Comparison of ENCODE assay signal across 1 cellular context in the genomic region with DNA sequence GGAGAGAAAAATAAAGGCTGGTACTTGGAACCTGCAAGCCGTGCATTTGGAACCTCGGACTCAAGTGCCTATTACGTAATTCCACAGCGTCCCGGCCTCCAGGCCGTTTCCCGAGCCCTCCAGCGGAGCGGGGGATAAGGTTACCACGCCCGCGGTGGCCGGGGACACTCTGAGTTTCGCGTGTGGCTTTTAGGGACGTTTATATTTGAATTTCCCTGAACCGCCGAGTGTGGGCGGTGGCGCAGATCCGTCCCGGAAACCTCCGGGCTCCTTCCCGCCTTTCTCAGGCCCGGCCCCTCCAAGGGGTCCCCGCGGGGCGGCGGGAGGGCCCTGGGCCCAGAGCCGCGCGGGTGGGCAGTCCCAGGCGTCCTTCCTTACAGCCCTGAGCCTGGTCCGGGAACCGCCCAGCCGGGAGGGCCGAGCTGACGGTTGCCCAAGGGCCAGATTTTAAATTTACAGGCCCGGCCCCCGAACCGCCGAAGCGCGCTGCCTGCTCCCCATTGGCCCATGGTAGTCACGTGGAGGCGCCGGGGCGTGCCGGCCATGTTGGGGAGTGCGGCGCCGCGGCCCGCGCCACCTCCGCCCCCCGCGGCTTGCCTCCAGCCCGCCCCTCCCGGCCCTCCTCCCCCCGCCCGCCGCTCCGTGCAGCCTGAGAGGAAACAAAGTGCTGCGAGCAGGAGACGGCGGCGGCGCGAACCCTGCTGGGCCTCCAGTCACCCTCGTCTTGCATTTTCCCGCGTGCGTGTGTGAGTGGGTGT.
TF ChIP-seq lines count a peak whose summit lies in the region.

A gene with protein sequence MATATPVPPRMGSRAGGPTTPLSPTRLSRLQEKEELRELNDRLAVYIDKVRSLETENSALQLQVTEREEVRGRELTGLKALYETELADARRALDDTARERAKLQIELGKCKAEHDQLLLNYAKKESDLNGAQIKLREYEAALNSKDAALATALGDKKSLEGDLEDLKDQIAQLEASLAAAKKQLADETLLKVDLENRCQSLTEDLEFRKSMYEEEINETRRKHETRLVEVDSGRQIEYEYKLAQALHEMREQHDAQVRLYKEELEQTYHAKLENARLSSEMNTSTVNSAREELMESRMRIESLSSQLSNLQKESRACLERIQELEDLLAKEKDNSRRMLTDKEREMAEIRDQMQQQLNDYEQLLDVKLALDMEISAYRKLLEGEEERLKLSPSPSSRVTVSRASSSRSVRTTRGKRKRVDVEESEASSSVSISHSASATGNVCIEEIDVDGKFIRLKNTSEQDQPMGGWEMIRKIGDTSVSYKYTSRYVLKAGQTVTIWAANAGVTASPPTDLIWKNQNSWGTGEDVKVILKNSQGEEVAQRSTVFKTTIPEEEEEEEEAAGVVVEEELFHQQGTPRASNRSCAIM (plus strand): TSS at position 638 of the 758 bp plus-strand sequence. CDS start 373 bp downstream, outside the sequence.

TF ChIP-seq in HepG2, 621 proteins besides CTCF, POLR2A, EP300 and RAD21 (continued from another document and continues in another):
- TF ChIP-seq HNF4G (IDR thresholded peaks at IDR 0.05; ENCODE audit: borderline replicate concordance, low read depth, low read length) (peak; percentile 54; the same call in 1 of the 2 replicates), HNF4G (CRISPR knock-in tag; IDR thresholded peaks at IDR 0.05; ENCODE audit: borderline replicate concordance, low read depth) (peak; percentile 52; the same call in 1 of the 2 replicates), YEATS2 (CRISPR knock-in tag; IDR thresholded peaks at IDR 0.05; ENCODE audit: borderline replicate concordance) (0 out of 2 replicates have a peak, but pooled peaks have one; percentile 68), ZNF337 (CRISPR knock-in tag; IDR thresholded peaks at IDR 0.05; ENCODE audit: borderline replicate concordance, low read depth) (no peak), SRSF1 (optimal IDR thresholded peaks at IDR 0.05; ENCODE audit: low read depth, low read length) (no peak), ZNF7 (CRISPR knock-in tag; IDR thresholded peaks at IDR 0.05) (no peak), HNRNPLL (IDR thresholded peaks at IDR 0.05; ENCODE audit: low read depth, low read length, poor library complexity, severe bottlenecking) (no peak), CCDC6 (CRISPR knock-in tag; IDR thresholded peaks at IDR 0.05) (peak; percentile 77; the same call in 1 of the 2 replicates), FOXA3 (CRISPR knock-in tag; IDR thresholded peaks at IDR 0.05) (no peak), ARNT (IDR thresholded peaks at IDR 0.05) (no peak), ZFY (CRISPR knock-in tag; IDR thresholded peaks at IDR 0.05) (peak; percentile 77), ZNF235 (CRISPR knock-in tag; IDR thresholded peaks at IDR 0.05; ENCODE audit: borderline replicate concordance) (0 out of 2 replicates have a peak, but pooled peaks have one; percentile 55), ZNF441 (CRISPR knock-in tag; IDR thresholded peaks at IDR 0.05; ENCODE audit: borderline replicate concordance) (0 out of 2 replicates have a peak, but pooled peaks have one; percentile 73), ZNF564 (CRISPR knock-in tag; IDR thresholded peaks at IDR 0.05) (peak; percentile 28; the same call in 1 of the 2 replicates), ZBTB3 (CRISPR knock-in tag; IDR thresholded peaks at IDR 0.05; ENCODE audit: borderline replicate concordance, low read depth) (0 out of 2 replicates have a peak, but pooled peaks have one; percentile 48), ELF4 (CRISPR knock-in tag; IDR thresholded peaks at IDR 0.05; ENCODE audit: borderline replicate concordance) (0 out of 2 replicates have a peak, but pooled peaks have one; percentile 29), MAZ (IDR thresholded peaks at IDR 0.05; ENCODE audit: borderline replicate concordance, low read depth, low read length) (peak; percentile 19; the same call in 1 of the 2 replicates), MAZ (CRISPR knock-in tag; IDR thresholded peaks at IDR 0.05; ENCODE audit: low read depth) (peak; percentile 48; the same call in 1 of the 2 replicates), ZFP90 (CRISPR knock-in tag; IDR thresholded peaks at IDR 0.05; ENCODE audit: borderline replicate concordance) (0 out of 2 replicates have a peak, but pooled peaks have one; percentile 48), MIXL1 (CRISPR knock-in tag; IDR thresholded peaks at IDR 0.05) (no peak), RELA (CRISPR knock-in tag; IDR thresholded peaks at IDR 0.05) (no peak), HNF4A (CRISPR knock-in tag; IDR thresholded peaks at IDR 0.05) (peak; percentile 71; the same call in 1 of the 2 replicates), ZBTB1 (CRISPR knock-in tag; IDR thresholded peaks at IDR 0.05; ENCODE audit: borderline replicate concordance) (no peak), SOX6 (IDR thresholded peaks at IDR 0.05) (no peak), SOX6 (CRISPR knock-in tag; IDR thresholded peaks at IDR 0.05) (peak; percentile 69), ZNF24 (IDR thresholded peaks at IDR 0.05) (0 out of 2 replicates have a peak, but pooled peaks have one; percentile 28), FOSL1 (CRISPR knock-in tag; IDR thresholded peaks at IDR 0.05; ENCODE audit: borderline replicate concordance) (no peak), ARHGAP35 (CRISPR knock-in tag; IDR thresholded peaks at IDR 0.05; ENCODE audit: borderline replicate concordance) (no peak), GZF1 (CRISPR knock-in tag; IDR thresholded peaks at IDR 0.05) (no peak), ZNF773 (CRISPR knock-in tag; IDR thresholded peaks at IDR 0.05; ENCODE audit: borderline replicate concordance) (no peak; the same call in 1 of the 2 replicates), REL (CRISPR knock-in tag; conservative IDR thresholded peaks at IDR 0.05) (peak; percentile 94), ZNF432 (CRISPR knock-in tag; IDR thresholded peaks at IDR 0.05; ENCODE audit: borderline replicate concordance) (no peak), YEATS4 (CRISPR knock-in tag; IDR thresholded peaks at IDR 0.05; ENCODE audit: borderline replicate concordance) (peak; percentile 61; the same call in 1 of the 2 replicates), TOE1 (CRISPR knock-in tag; IDR thresholded peaks at IDR 0.05) (no peak; the same call in 1 of the 2 replicates), XBP1 (CRISPR knock-in tag; IDR thresholded peaks at IDR 0.05) (no peak), ZNF3 (CRISPR knock-in tag; IDR thresholded peaks at IDR 0.05) (no peak), NR2F2 (IDR thresholded peaks at IDR 0.05; ENCODE audit: borderline replicate concordance, low read depth) (peak; percentile 21; the same call in 1 of the 2 replicates), ZFP37 (CRISPR knock-in tag; IDR thresholded peaks at IDR 0.05; ENCODE audit: borderline replicate concordance) (peak; percentile 75), SPEN (CRISPR knock-in tag; IDR thresholded peaks at IDR 0.05; ENCODE audit: low read depth) (no peak), PAX8 (CRISPR knock-in tag; IDR thresholded peaks at IDR 0.05; ENCODE audit: borderline replicate concordance) (no peak; the same call in 1 of the 2 replicates), SP2 (CRISPR knock-in tag; IDR thresholded peaks at IDR 0.05) (no peak), BRCA1 (CRISPR knock-in tag; IDR thresholded peaks at IDR 0.05) (peak; percentile 56; the same call in 1 of the 2 replicates), STAG1 (CRISPR knock-in tag; IDR thresholded peaks at IDR 0.05) (no peak)
- TF ChIP-seq, protein P1, sequence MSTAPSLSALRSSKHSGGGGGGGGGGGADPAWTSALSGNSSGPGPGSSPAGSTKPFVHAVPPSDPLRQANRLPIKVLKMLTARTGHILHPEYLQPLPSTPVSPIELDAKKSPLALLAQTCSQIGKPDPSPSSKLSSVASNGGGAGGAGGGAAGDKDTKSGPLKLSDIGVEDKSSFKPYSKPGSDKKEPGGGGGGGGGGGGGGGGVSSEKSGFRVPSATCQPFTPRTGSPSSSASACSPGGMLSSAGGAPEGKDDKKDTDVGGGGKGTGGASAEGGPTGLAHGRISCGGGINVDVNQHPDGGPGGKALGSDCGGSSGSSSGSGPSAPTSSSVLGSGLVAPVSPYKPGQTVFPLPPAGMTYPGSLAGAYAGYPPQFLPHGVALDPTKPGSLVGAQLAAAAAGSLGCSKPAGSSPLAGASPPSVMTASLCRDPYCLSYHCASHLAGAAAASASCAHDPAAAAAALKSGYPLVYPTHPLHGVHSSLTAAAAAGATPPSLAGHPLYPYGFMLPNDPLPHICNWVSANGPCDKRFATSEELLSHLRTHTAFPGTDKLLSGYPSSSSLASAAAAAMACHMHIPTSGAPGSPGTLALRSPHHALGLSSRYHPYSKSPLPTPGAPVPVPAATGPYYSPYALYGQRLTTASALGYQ (CRISPR knock-in tag; IDR thresholded peaks at IDR 0.05) = peak; percentile 65; the same call in 1 of the 2 replicates
- TF ChIP-seq, protein P2, sequence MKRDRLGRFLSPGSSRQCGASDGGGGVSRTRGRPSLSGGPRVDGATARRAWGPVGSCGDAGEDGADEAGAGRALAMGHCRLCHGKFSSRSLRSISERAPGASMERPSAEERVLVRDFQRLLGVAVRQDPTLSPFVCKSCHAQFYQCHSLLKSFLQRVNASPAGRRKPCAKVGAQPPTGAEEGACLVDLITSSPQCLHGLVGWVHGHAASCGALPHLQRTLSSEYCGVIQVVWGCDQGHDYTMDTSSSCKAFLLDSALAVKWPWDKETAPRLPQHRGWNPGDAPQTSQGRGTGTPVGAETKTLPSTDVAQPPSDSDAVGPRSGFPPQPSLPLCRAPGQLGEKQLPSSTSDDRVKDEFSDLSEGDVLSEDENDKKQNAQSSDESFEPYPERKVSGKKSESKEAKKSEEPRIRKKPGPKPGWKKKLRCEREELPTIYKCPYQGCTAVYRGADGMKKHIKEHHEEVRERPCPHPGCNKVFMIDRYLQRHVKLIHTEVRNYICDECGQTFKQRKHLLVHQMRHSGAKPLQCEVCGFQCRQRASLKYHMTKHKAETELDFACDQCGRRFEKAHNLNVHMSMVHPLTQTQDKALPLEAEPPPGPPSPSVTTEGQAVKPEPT (CRISPR knock-in tag; IDR thresholded peaks at IDR 0.05; ENCODE audit: low read depth) = no peak
- TF ChIP-seq, protein P3, sequence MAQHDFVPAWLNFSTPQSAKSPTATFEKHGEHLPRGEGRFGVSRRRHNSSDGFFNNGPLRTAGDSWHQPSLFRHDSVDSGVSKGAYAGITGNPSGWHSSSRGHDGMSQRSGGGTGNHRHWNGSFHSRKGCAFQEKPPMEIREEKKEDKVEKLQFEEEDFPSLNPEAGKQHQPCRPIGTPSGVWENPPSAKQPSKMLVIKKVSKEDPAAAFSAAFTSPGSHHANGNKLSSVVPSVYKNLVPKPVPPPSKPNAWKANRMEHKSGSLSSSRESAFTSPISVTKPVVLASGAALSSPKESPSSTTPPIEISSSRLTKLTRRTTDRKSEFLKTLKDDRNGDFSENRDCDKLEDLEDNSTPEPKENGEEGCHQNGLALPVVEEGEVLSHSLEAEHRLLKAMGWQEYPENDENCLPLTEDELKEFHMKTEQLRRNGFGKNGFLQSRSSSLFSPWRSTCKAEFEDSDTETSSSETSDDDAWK (CRISPR knock-in tag; IDR thresholded peaks at IDR 0.05) = no peak
- TF ChIP-seq, protein P4, sequence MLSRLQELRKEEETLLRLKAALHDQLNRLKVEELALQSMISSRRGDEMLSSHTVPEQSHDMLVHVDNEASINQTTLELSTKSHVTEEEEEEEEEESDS (CRISPR knock-in tag; IDR thresholded peaks at IDR 0.05; ENCODE audit: borderline replicate concordance) = no peak
- TF ChIP-seq, protein P5, sequence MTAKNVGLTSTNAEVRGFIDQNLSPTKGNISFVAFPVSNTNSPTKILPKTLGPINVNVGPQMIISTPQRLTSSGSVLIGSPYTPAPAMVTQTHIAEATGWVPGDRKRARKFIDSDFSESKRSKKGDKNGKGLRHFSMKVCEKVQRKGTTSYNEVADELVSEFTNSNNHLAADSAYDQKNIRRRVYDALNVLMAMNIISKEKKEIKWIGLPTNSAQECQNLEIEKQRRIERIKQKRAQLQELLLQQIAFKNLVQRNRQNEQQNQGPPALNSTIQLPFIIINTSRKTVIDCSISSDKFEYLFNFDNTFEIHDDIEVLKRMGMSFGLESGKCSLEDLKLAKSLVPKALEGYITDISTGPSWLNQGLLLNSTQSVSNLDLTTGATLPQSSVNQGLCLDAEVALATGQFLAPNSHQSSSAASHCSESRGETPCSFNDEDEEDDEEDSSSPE (CRISPR knock-in tag; IDR thresholded peaks at IDR 0.05) = peak; percentile 97
- TF ChIP-seq, protein P6, sequence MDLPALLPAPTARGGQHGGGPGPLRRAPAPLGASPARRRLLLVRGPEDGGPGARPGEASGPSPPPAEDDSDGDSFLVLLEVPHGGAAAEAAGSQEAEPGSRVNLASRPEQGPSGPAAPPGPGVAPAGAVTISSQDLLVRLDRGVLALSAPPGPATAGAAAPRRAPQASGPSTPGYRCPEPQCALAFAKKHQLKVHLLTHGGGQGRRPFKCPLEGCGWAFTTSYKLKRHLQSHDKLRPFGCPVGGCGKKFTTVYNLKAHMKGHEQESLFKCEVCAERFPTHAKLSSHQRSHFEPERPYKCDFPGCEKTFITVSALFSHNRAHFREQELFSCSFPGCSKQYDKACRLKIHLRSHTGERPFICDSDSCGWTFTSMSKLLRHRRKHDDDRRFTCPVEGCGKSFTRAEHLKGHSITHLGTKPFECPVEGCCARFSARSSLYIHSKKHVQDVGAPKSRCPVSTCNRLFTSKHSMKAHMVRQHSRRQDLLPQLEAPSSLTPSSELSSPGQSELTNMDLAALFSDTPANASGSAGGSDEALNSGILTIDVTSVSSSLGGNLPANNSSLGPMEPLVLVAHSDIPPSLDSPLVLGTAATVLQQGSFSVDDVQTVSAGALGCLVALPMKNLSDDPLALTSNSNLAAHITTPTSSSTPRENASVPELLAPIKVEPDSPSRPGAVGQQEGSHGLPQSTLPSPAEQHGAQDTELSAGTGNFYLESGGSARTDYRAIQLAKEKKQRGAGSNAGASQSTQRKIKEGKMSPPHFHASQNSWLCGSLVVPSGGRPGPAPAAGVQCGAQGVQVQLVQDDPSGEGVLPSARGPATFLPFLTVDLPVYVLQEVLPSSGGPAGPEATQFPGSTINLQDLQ (CRISPR knock-in tag; IDR thresholded peaks at IDR 0.05) = no peak; the same call in 1 of the 2 replicates
- TF ChIP-seq, protein P7, sequence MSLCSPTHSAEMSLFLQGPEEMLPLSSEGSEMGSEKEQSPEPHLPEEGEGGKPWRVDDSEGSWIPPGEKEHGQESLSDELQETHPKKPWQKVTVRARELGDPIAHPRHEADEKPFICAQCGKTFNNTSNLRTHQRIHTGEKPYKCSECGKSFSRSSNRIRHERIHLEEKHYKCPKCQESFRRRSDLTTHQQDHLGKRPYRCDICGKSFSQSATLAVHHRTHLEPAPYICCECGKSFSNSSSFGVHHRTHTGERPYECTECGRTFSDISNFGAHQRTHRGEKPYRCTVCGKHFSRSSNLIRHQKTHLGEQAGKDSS (CRISPR knock-in tag; IDR thresholded peaks at IDR 0.05; ENCODE audit: borderline replicate concordance, low read depth) = 0 out of 2 replicates have a peak, but pooled peaks have one; percentile 68
- TF ChIP-seq, protein P8, sequence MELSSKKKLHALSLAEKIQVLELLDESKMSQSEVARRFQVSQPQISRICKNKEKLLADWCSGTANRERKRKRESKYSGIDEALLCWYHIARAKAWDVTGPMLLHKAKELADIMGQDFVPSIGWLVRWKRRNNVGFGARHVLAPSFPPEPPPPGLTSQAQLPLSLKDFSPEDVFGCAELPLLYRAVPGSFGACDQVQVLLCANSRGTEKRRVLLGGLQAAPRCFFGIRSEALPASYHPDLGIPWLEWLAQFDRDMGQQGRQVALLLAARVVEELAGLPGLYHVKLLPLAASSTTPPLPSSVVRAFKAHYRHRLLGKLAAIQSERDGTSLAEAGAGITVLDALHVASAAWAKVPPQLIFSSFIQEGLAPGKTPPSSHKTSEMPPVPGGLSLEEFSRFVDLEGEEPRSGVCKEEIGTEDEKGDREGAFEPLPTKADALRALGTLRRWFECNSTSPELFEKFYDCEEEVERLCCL (CRISPR knock-in tag; IDR thresholded peaks at IDR 0.05; ENCODE audit: borderline replicate concordance) = no peak
